14 cellular contexts compared by ENCODE assay signal in genomic region chr9:111098661-111099060, GRCh38.
A peak's percentile ranks its signal among the peaks of the same experiment; 100 is the strongest.
DNase-seq lines count a peak whose midpoint lies in the region; ATAC-seq and TF ChIP-seq lines count a peak whose summit lies in the region.
"Had no signal": no experiment of that assay in that cellular context is flagged by ENCODE, and none has a peak within 500 bp of the region (broad histone marks: within the 10 kb centered on the region; RNA-seq: fewer than 3 reads in every experiment).

No MANE protein-coding gene starts in this region.

- H3K4me1 ChIP-seq in GM23338 (ENCODE audit: insufficient read depth), result peaks cover 63% of the 10 kb centered on the region
- H3K4me1 ChIP-seq in neuronal stem cell (ENCODE audit: control insufficient read depth in 2 of 2, insufficient read depth in 1 of 2, low read depth in 1 of 2, low read length in 2 of 2), result peaks cover 0 to 19% of the 10 kb centered on the region in 2 donors

- H2BK120ac ChIP-seq in neuronal stem cell (ENCODE audit: low read depth, low read length), result no peak overlapping the region

- ATAC-seq in GM23338, result no peak
- ATAC-seq in stimulated activated effector memory CD8-positive, alpha-beta T cell treated with anti-CD3 and anti-CD28 coated beads, Interleukin-12 subunit alpha, Interleukin-12 subunit beta, amount 100 ng/mL, for 72 hours, result no peak
- ATAC-seq in GM18868 (IDR thresholded peaks at IDR 0.05; ENCODE audit: unreplicated experiment), result no peak
- ATAC-seq: HCT116 had no signal

- no peak overlapping the region for H3K4ac ChIP-seq in neuronal stem cell (ENCODE audit: low read length)

- H3K9me2 ChIP-seq in GM23338 (ENCODE audit: insufficient read depth), result peaks cover 3% of the 10 kb centered on the region; the same call in 1 of the 2 replicates

- no peak overlapping the region for H4K8ac ChIP-seq in neuronal stem cell (ENCODE audit: low read depth, low read length)

- H3K4me3 ChIP-seq in GM23338, result no peak overlapping the region
- H3K4me3 ChIP-seq in SK-N-MC, result peak overlapping the region; percentile 31; the same call in 1 of the 2 replicates
- no peak overlapping the region for H3K4me3 ChIP-seq in neuronal stem cell (ENCODE audit: low read length in 2 of 2)

- H3K18ac ChIP-seq in neuronal stem cell (ENCODE audit: low read length), result no peak overlapping the region

- no peak overlapping the region for H2BK5ac ChIP-seq in neuronal stem cell (ENCODE audit: low read length)

- H3K36me3 Mint-ChIP-seq in GM23338 (ENCODE audit: low read depth), result no peaks in the 10 kb centered on the region
- H3K36me3 Mint-ChIP-seq in glutamatergic neuron (ENCODE audit: unreplicated experiment), result no peaks in the 10 kb centered on the region
- H3K36me3 Mint-ChIP-seq in stimulated activated effector memory CD8-positive, alpha-beta T cell treated with anti-CD3 and anti-CD28 coated beads, Interleukin-12 subunit alpha, Interleukin-12 subunit beta, amount 100 ng/mL, for 72 hours, result no peaks in the 10 kb centered on the region

- H3K27me3 Mint-ChIP-seq in GM23338 (ENCODE audit: insufficient read depth, low read depth, poor library complexity), result peaks cover 2% of the 10 kb centered on the region
- no peaks in the 10 kb centered on the region for H3K27me3 Mint-ChIP-seq in glutamatergic neuron (ENCODE audit: unreplicated experiment)
- H3K27me3 Mint-ChIP-seq: B cell had no signal

- H2BK12ac ChIP-seq in neuronal stem cell (ENCODE audit: low read length), result no peak overlapping the region

- H3K27ac ChIP-seq in GM23338 (ENCODE audit: low read depth) (no peak overlapping the region), SK-N-MC (peak overlapping the region; percentile 49), neuronal stem cell (replicated peaks; ENCODE audit: low read length) (peak overlapping the region; percentile 74)
- H3K27ac ChIP-seq: HL-60 had no signal

- no peak overlapping the region for H2BK15ac ChIP-seq in neuronal stem cell (ENCODE audit: low read length)

- no peak overlapping the region for H3K14ac ChIP-seq in neuronal stem cell (ENCODE audit: low read length)

- H4K20me1 ChIP-seq in GM23338 (replicated peaks; ENCODE audit: insufficient read depth), result no peaks in the 10 kb centered on the region

- no peaks in the 10 kb centered on the region for H3F3A ChIP-seq in GM23338 (replicated peaks; ENCODE audit: low read depth)

- no peak overlapping the region for H2AFZ ChIP-seq in GM23338
- H2AFZ ChIP-seq in neuronal stem cell (ENCODE audit: low read length), result no peak overlapping the region

- H3K27me3 ChIP-seq in GM23338 (ENCODE audit: insufficient read depth), result no peaks in the 10 kb centered on the region
- peaks cover 0 to 32% (median 0%) of the 10 kb centered on the region in 3 experiments for H3K27me3 ChIP-seq in neuronal stem cell (ENCODE audit: control insufficient read depth in 3 of 3, insufficient read depth in 3 of 3, low read depth in 1 of 3, low read length in 3 of 3)

- H3K27ac Mint-ChIP-seq in GM23338 (no peak overlapping the region), glutamatergic neuron (ENCODE audit: unreplicated experiment) (peak overlapping the region; percentile 79)
- no peak overlapping the region for H3K27ac Mint-ChIP-seq in stimulated activated effector memory CD8-positive, alpha-beta T cell treated with anti-CD3 and anti-CD28 coated beads, Interleukin-12 subunit alpha, Interleukin-12 subunit beta, amount 100 ng/mL, for 72 hours
- H3K27ac Mint-ChIP-seq: B cell; CD4-positive, alpha-beta T cell had no signal

- DNase-seq in GM23338 (ENCODE audit: low spot score) (no peak), SK-N-MC (ENCODE audit: low read depth, low spot score) (no peak), glutamatergic neuron (no peak), neuronal stem cell (ENCODE audit: low spot score) (no peak)
- DNase-seq in activated CD4-positive, CD25-positive, alpha-beta regulatory T cell treated with anti-CD3 and anti-CD28 coated beads, Interleukin-2, amount 50 U/mL, for 72 hours, result no peak
- no peak for DNase-seq in stimulated activated effector memory CD8-positive, alpha-beta T cell treated with anti-CD3 and anti-CD28 coated beads, Interleukin-12 subunit alpha, Interleukin-12 subunit beta, amount 100 ng/mL, for 72 hours (ENCODE audit: low spot score in 2 of 2)
- DNase-seq: C1 segment of cervical spinal cord; Calu3; CD4-positive, alpha-beta T cell; DMS 273 treated with DMSO at 0.1 percent for 48 hours had no signal

- H3K4me3 Mint-ChIP-seq in GM23338 (no peak overlapping the region), glutamatergic neuron (ENCODE audit: unreplicated experiment) (peak overlapping the region; percentile 7)
- no peak overlapping the region for H3K4me3 Mint-ChIP-seq in stimulated activated effector memory CD8-positive, alpha-beta T cell treated with anti-CD3 and anti-CD28 coated beads, Interleukin-12 subunit alpha, Interleukin-12 subunit beta, amount 100 ng/mL, for 72 hours
- H3K4me3 Mint-ChIP-seq: B cell; CD4-positive, alpha-beta T cell had no signal

- no peak overlapping the region for H3K9ac ChIP-seq in SK-N-MC (ENCODE audit: insufficient read length)
- no peak overlapping the region for H3K9ac ChIP-seq in neuronal stem cell (ENCODE audit: low read depth, low read length, poor library complexity)

- WGBS in neuronal stem cell (ENCODE audit: extremely low coverage in 2 of 2, insufficient read length in 2 of 2, insufficient replicate concordance in 1 of 2), 2 donors, result no CpG with 5 or more reads among the region's 2 CpGs

- H3K9me3 ChIP-seq in SK-N-MC (ENCODE audit: low read depth, low read length) (no peaks in the 10 kb centered on the region), neuronal stem cell (replicated peaks in 1 of 2; ENCODE audit: control insufficient read depth in 2 of 2, insufficient read depth in 1 of 2, low read depth in 1 of 2, low read length in 2 of 2) (no peaks in the 10 kb centered on the region)

- H3K9me3 Mint-ChIP-seq in GM23338 (no peaks in the 10 kb centered on the region), glutamatergic neuron (ENCODE audit: unreplicated experiment) (no peaks in the 10 kb centered on the region)
- H3K9me3 Mint-ChIP-seq in stimulated activated effector memory CD8-positive, alpha-beta T cell treated with anti-CD3 and anti-CD28 coated beads, Interleukin-12 subunit alpha, Interleukin-12 subunit beta, amount 100 ng/mL, for 72 hours, result peaks cover 3% of the 10 kb centered on the region
- H3K9me3 Mint-ChIP-seq: CD4-positive, alpha-beta T cell had no signal

- no peak overlapping the region for H4K91ac ChIP-seq in neuronal stem cell (ENCODE audit: low read depth, low read length, poor library complexity)

- peak overlapping the region; percentile 44; the same call in 1 of the 2 replicates for H3K4me2 ChIP-seq in GM23338
- H3K4me2 ChIP-seq in neuronal stem cell (ENCODE audit: insufficient read depth, low read length, poor library complexity, severe bottlenecking), result no peak overlapping the region

- no peaks in the 10 kb centered on the region for H3K79me1 ChIP-seq in neuronal stem cell (ENCODE audit: low read depth, low read length)

- H3K79me2 ChIP-seq in GM23338 (replicated peaks; ENCODE audit: insufficient read depth), result no peaks in the 10 kb centered on the region

- no peak overlapping the region for H3K23ac ChIP-seq in neuronal stem cell (ENCODE audit: low read depth, low read length, poor library complexity)

- no peak overlapping the region for H2AK5ac ChIP-seq in neuronal stem cell (ENCODE audit: low read depth, low read length)

- H3K4me1 Mint-ChIP-seq in GM23338 (peaks cover 59% of the 10 kb centered on the region), glutamatergic neuron (ENCODE audit: low read depth, unreplicated experiment) (peaks cover 18% of the 10 kb centered on the region)
- H3K4me1 Mint-ChIP-seq in stimulated activated effector memory CD8-positive, alpha-beta T cell treated with anti-CD3 and anti-CD28 coated beads, Interleukin-12 subunit alpha, Interleukin-12 subunit beta, amount 100 ng/mL, for 72 hours, result no peaks in the 10 kb centered on the region
- H3K4me1 Mint-ChIP-seq: B cell had no signal

- H3K36me3 ChIP-seq in GM23338 (ENCODE audit: insufficient read depth) (0 out of 2 replicates have a peak, but pooled peaks cover 3% of the 10 kb centered on the region), SK-N-MC (ENCODE audit: insufficient read depth, low read length) (no peaks in the 10 kb centered on the region), neuronal stem cell (replicated peaks in 1 of 2; ENCODE audit: control insufficient read depth in 2 of 2, insufficient read depth in 2 of 2, low read length in 2 of 2) (no peaks in the 10 kb centered on the region)

- TF ChIP-seq CTCF in GM23338 (conservative IDR thresholded peaks at IDR 0.05; ENCODE audit: low read depth in 2 of 2) (no peak), glutamatergic neuron (IDR thresholded peaks at IDR 0.05; ENCODE audit: partially characterized antibody, unreplicated experiment) (no peak)

TF ChIP-seq in GM23338, 12 proteins besides CTCF, POLR2A, EP300 and RAD21 (continues in another document):
- TF ChIP-seq REST (IDR thresholded peaks at IDR 0.05; ENCODE audit: unreplicated experiment) (no peak), EZH2phosphoT487 (IDR thresholded peaks at IDR 0.05; ENCODE audit: unreplicated experiment) (no peak)
